ENCODE assay signal across 10 cellular contexts in genomic region chr2:41720298-41720697, GRCh38.
DNase-seq lines count a peak whose midpoint lies in the region; ATAC-seq and TF ChIP-seq lines count a peak whose summit lies in the region.
"Had no signal": no experiment of that assay in that cellular context is flagged by ENCODE, and none has a peak within 500 bp of the region (broad histone marks: within the 10 kb centered on the region; RNA-seq: fewer than 3 reads in every experiment).

No MANE protein-coding gene starts in this region.

- peak overlapping the region; percentile 36; the same call in 1 of the 2 replicates for H2AFZ ChIP-seq in OCI-LY3 (ENCODE audit: low read depth, low read length)

- peak overlapping the region; percentile 58 for H3K4me2 ChIP-seq in OCI-LY3 (ENCODE audit: low read length)

- peak overlapping the region; percentile 23 to 82 (median 52) for H3K27ac ChIP-seq in heart right ventricle
- peak overlapping the region; percentile 91 for H3K27ac ChIP-seq in OCI-LY3 (ENCODE audit: low read length)
- H3K27ac ChIP-seq in tibial artery = peak overlapping the region; percentile 45 to 68
- H3K27ac ChIP-seq: BLaER1 treated with 17β-estradiol and CSF1 and Interleukin-3, amounts not matched to agents 10 nM and 100 nM had no signal

- H3K4me3 ChIP-seq in heart right ventricle (peak overlapping the region in 5 of 10 donors; percentile 3 to 31 (median 13)), OCI-LY3 (ENCODE audit: low read length) (peak overlapping the region; percentile 27), tibial artery (peak overlapping the region; percentile 21 to 29)
- H3K4me3 ChIP-seq: BLaER1 treated with 17β-estradiol and CSF1 and Interleukin-3, amounts not matched to agents 10 nM and 100 nM had no signal

- H3K36me3 ChIP-seq in heart right ventricle (no peaks in the 10 kb centered on the region), OCI-LY3 (replicated peaks; ENCODE audit: low read depth, low read length) (no peaks in the 10 kb centered on the region), tibial artery (no peaks in the 10 kb centered on the region)
- H3K36me3 ChIP-seq: BLaER1 treated with 17β-estradiol and CSF1 and Interleukin-3, amounts not matched to agents 10 nM and 100 nM had no signal

- no peak for DNase-seq in heart right ventricle
- DNase-seq in left ventricle myocardium superior = no peak
- DNase-seq in tibial artery = no peak
- DNase-seq in NCI-H2196 treated with DMSO at 0.1 percent for 48 hours (lab: John Stamatoyannopoulos, UW; ENCODE audit: unreplicated experiment) = no peak
- no peak for DNase-seq in D341Med (ENCODE audit: low spot score)
- no peak for DNase-seq in kidney tubule cell (ENCODE audit: low spot score)
- DNase-seq: stimulated activated CD4-positive, alpha-beta T cell treated with anti-CD3 and anti-CD28 coated beads, Interleukin-2, amount 100 ng/mL, for 48 hours had no signal

- peak overlapping the region; percentile 37 for H3K9ac ChIP-seq in OCI-LY3 (ENCODE audit: low read length)
- H3K9ac ChIP-seq: BLaER1 treated with 17β-estradiol and CSF1 and Interleukin-3, amounts not matched to agents 10 nM and 100 nM had no signal

- no peaks in the 10 kb centered on the region for H3K9me3 ChIP-seq in heart right ventricle
- no peaks in the 10 kb centered on the region for H3K9me3 ChIP-seq in OCI-LY3 (ENCODE audit: insufficient read depth, low read length)
- H3K9me3 ChIP-seq in tibial artery = no peaks in the 10 kb centered on the region
- H3K9me3 ChIP-seq: BLaER1 treated with 17β-estradiol and CSF1 and Interleukin-3, amounts not matched to agents 10 nM and 100 nM had no signal

- intact Hi-C loops in heart right ventricle (cut with DNase I) (no loop called here), left ventricle myocardium superior (cut with micrococcal nuclease) (no loop called here), tibial artery (cut with DNase I; ENCODE audit: low total_unique reads) (no loop called here)

- WGBS in heart right ventricle, 2 donors = 47 to 50% methylated on average over 1 of the region's 1 CpG

- H4K20me1 ChIP-seq in OCI-LY3 (ENCODE audit: insufficient read depth, low read length) = no peaks in the 10 kb centered on the region
- H4K20me1 ChIP-seq: BLaER1 treated with 17β-estradiol and CSF1 and Interleukin-3, amounts not matched to agents 10 nM and 100 nM had no signal

- H3K4me1 ChIP-seq in heart right ventricle = peaks cover 0 to 40% (median 5%) of the 10 kb centered on the region in 9 donors
- peaks cover 55% of the 10 kb centered on the region for H3K4me1 ChIP-seq in OCI-LY3 (ENCODE audit: low read length)
- peaks cover 0 to 50% (median 7%) of the 10 kb centered on the region in 4 donors for H3K4me1 ChIP-seq in tibial artery

- no peaks in the 10 kb centered on the region for H3K79me2 ChIP-seq in OCI-LY3 (ENCODE audit: low read length)

- H3K27me3 ChIP-seq in heart right ventricle = no peaks in the 10 kb centered on the region
- no peaks in the 10 kb centered on the region for H3K27me3 ChIP-seq in OCI-LY3 (ENCODE audit: low read depth, low read length)
- H3K27me3 ChIP-seq in tibial artery = no peaks in the 10 kb centered on the region
- H3K27me3 ChIP-seq: BLaER1 treated with 17β-estradiol and CSF1 and Interleukin-3, amounts not matched to agents 10 nM and 100 nM had no signal

- ATAC-seq in heart right ventricle (no peak), left ventricle myocardium superior (no peak), HG02884 (IDR thresholded peaks at IDR 0.05; ENCODE audit: unreplicated experiment) (peak; percentile 52)

- TF ChIP-seq CTCF in heart right ventricle (IDR thresholded peaks at IDR 0.05) (no peak), OCI-LY3 (IDR thresholded peaks at IDR 0.05; ENCODE audit: low read depth, low read length) (no peak), tibial artery (IDR thresholded peaks at IDR 0.05) (no peak)
